8 cellular contexts compared by ENCODE assay signal in the genomic region with DNA sequence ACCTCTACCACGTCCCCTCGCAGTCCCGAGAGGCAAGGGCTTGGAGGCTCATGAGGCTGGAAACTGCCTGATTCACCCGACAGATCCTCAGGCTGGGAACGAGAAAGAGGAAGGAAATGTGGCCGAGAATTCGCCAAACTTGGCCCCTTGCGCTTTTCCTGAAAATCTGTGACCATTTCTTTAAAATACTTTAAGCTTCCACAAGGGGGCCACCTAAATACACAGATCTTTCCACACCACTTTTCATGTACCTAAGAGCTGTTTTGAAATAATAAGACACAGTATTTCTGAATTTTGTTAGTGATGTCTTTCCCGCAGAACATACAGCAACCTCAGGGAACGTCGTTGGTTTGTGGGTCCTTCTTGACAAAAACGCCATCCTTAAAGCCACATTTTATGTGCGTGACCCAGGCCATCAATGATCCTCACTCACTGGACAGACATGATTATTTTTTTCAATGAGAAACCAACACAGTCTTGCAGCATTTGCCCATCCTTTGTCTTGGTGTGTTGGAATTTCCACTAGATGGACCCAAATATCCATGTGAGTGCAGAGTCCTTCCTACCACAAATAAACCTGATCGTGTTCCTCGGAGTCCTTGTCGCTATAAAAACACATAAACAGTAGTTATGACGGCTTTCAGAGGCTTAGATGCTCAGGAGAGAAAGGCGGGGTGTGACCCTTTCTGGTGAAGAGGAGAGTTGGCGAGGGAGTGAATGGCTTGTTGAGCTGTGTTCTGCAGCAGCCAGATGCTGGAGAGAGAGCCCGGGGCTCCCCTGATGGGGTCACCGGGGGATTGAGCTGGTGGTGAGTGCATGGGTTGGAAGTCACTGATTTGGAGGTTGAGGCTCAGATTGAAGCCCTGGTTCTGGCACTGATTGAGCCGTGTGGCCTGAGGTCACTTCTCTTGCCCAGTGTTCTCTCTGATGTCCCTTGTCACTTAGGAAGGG. TPM values are rescaled to one million over a fixed set of nuclear protein-coding genes. Genes with fewer than 3 reads are reported as not detected.
A peak's percentile ranks its signal among the peaks of the same experiment; 100 is the strongest.
DNase-seq lines count a peak whose midpoint lies in the region; ATAC-seq and TF ChIP-seq lines count a peak whose summit lies in the region.

No MANE protein-coding gene starts in this region.

- no peaks in the 10 kb centered on the region for H3K79me2 ChIP-seq in KMS-11 (ENCODE audit: insufficient read depth, low read depth)

- H3K27ac Mint-ChIP-seq in CD4-positive, alpha-beta T cell, result no peak overlapping the region
- H3K27ac Mint-ChIP-seq in activated CD4-positive, alpha-beta T cell treated with anti-CD3 and anti-CD28 coated beads for 36 hours, result no peak overlapping the region

- H3K9me3 Mint-ChIP-seq in CD4-positive, alpha-beta T cell, result no peaks in the 10 kb centered on the region
- no peaks in the 10 kb centered on the region for H3K9me3 Mint-ChIP-seq in activated CD4-positive, alpha-beta T cell treated with anti-CD3 and anti-CD28 coated beads for 36 hours (ENCODE audit: low read depth)

- H2AFZ ChIP-seq in KMS-11 (ENCODE audit: low read depth), result peak overlapping the region; percentile 28; the same call in 1 of the 2 replicates

- intact Hi-C loops in esophagus squamous epithelium (cut with DNase I) (no loop called here), ovary (cut with DNase I) (no loop called here)
- intact Hi-C loops in CD4-positive, alpha-beta T cell (cut with DNase I, micrococcal nuclease), result no loop called here
- intact Hi-C loops in activated CD4-positive, alpha-beta T cell treated with anti-CD3 and anti-CD28 coated beads for 36 hours (cut with DNase I, micrococcal nuclease), result loop anchor here (1.0 to 10.0 kb wide), 4 partner anchors 52 to 1636 kb away; no protein-coding TSS in a partner anchor

- H3K4me1 ChIP-seq in KMS-11 (ENCODE audit: low read depth, poor library complexity, severe bottlenecking), result no peaks in the 10 kb centered on the region
- peaks cover 0 to 8% (median 0%) of the 10 kb centered on the region in 3 donors for H3K4me1 ChIP-seq in esophagus squamous epithelium
- peaks cover 3% of the 10 kb centered on the region for H3K4me1 ChIP-seq in ovary (ENCODE audit: insufficient read depth)

- TF ChIP-seq CTCF in GM10266 (IDR thresholded peaks at IDR 0.05; ENCODE audit: control insufficient read depth, insufficient read depth, low read depth, missing control alignments) (peak; percentile 52), KMS-11 (conservative IDR thresholded peaks at IDR 0.05; ENCODE audit: low read depth, low read length) (peak; percentile 85), RWPE1 (conservative IDR thresholded peaks at IDR 0.05; ENCODE audit: low read depth) (peak; percentile 56), esophagus squamous epithelium (IDR thresholded peaks at IDR 0.05) (peak in 5 of 6 experiments; percentile 30 to 57 (median 49)), ovary (IDR thresholded peaks at IDR 0.05) (peak in 2 of 3 donors; percentile 40 to 57)
- no peak for TF ChIP-seq CTCF in CD4-positive, alpha-beta T cell (IDR thresholded peaks at IDR 0.05)

- H3K36me3 ChIP-seq in KMS-11 (ENCODE audit: insufficient read depth) (no peaks in the 10 kb centered on the region), esophagus squamous epithelium (no peaks in the 10 kb centered on the region), ovary (no peaks in the 10 kb centered on the region)

- H3K27ac ChIP-seq in KMS-11, result no peak overlapping the region
- H3K27ac ChIP-seq in RWPE1, result no peak overlapping the region
- H3K27ac ChIP-seq in esophagus squamous epithelium, result no peak overlapping the region
- no peak overlapping the region for H3K27ac ChIP-seq in ovary
- H3K27ac ChIP-seq in CD4-positive, alpha-beta T cell (ENCODE audit: low read depth, low read length), result no peak overlapping the region

- no peaks in the 10 kb centered on the region for H3K4me1 Mint-ChIP-seq in CD4-positive, alpha-beta T cell (ENCODE audit: low read depth)
- no peaks in the 10 kb centered on the region for H3K4me1 Mint-ChIP-seq in activated CD4-positive, alpha-beta T cell treated with anti-CD3 and anti-CD28 coated beads for 36 hours

- DNase-seq in GM10266 (ENCODE audit: extremely low spot score) (peak; percentile 52), RWPE1 (ENCODE audit: low spot score) (peak; percentile 55), esophagus squamous epithelium (lab: John Stamatoyannopoulos, UW) (no peak), ovary (peak in 3 of 5 donors; percentile 17 to 38 (median 32)), NCI-H446 treated with DMSO at 0.1 percent for 48 hours (lab: John Stamatoyannopoulos, UW) (no peak)
- no peak for DNase-seq in CD4-positive, alpha-beta T cell
- no peak for DNase-seq in activated CD4-positive, alpha-beta T cell treated with anti-CD3 and anti-CD28 coated beads for 36 hours

- H3K36me3 Mint-ChIP-seq in CD4-positive, alpha-beta T cell (ENCODE audit: low read depth), result no peaks in the 10 kb centered on the region
- no peaks in the 10 kb centered on the region for H3K36me3 Mint-ChIP-seq in activated CD4-positive, alpha-beta T cell treated with anti-CD3 and anti-CD28 coated beads for 36 hours (ENCODE audit: low read depth)

- WGBS in esophagus squamous epithelium, 2 donors, result 28 to 41% methylated on average over 15 to 21 of the region's 22 CpGs
- 16 to 19% (median 19%) methylated on average over 21 to 22 of the region's 22 CpGs for WGBS in ovary, 3 donors

- TF ChIP-seq EP300 in ovary (IDR thresholded peaks at IDR 0.05), result no peak

- H4K20me1 ChIP-seq in KMS-11 (ENCODE audit: insufficient read depth), result no peaks in the 10 kb centered on the region

- no peak overlapping the region for H3K4me3 Mint-ChIP-seq in CD4-positive, alpha-beta T cell
- H3K4me3 Mint-ChIP-seq in activated CD4-positive, alpha-beta T cell treated with anti-CD3 and anti-CD28 coated beads for 36 hours, result no peak overlapping the region

- H3K4me2 ChIP-seq in KMS-11, result no peak overlapping the region

- peaks cover 26% of the 10 kb centered on the region for H3K27me3 Mint-ChIP-seq in CD4-positive, alpha-beta T cell
- peaks cover 2% of the 10 kb centered on the region for H3K27me3 Mint-ChIP-seq in activated CD4-positive, alpha-beta T cell treated with anti-CD3 and anti-CD28 coated beads for 36 hours

- no peak overlapping the region for H3K4me3 ChIP-seq in KMS-11 (IDR thresholded peaks at IDR 0.05; ENCODE audit: insufficient read depth, low read depth, low read length)
- no peak overlapping the region for H3K4me3 ChIP-seq in esophagus squamous epithelium
- H3K4me3 ChIP-seq in ovary, result no peak overlapping the region

- H3K9me3 ChIP-seq in esophagus squamous epithelium, result no peaks in the 10 kb centered on the region
- no peaks in the 10 kb centered on the region for H3K9me3 ChIP-seq in ovary
- no peaks in the 10 kb centered on the region for H3K9me3 ChIP-seq in CD4-positive, alpha-beta T cell (ENCODE audit: control insufficient read depth, low read length)

- no peaks in the 10 kb centered on the region for H3K27me3 ChIP-seq in KMS-11 (ENCODE audit: insufficient read depth, low read depth)
- peaks cover 0 to 6% (median 0%) of the 10 kb centered on the region in 4 donors for H3K27me3 ChIP-seq in esophagus squamous epithelium
- H3K27me3 ChIP-seq in ovary, result no peaks in the 10 kb centered on the region
- H3K27me3 ChIP-seq in CD4-positive, alpha-beta T cell (ENCODE audit: control insufficient read depth, insufficient read depth, low read length), result no peaks in the 10 kb centered on the region

- no peak for ATAC-seq in CD4-positive, alpha-beta T cell (ENCODE audit: poor library complexity)
- ATAC-seq in activated CD4-positive, alpha-beta T cell treated with anti-CD3 and anti-CD28 coated beads for 36 hours, result no peak

- POLR2A ChIA-PET in RWPE1 (lab: Yijun Ruan, JAX; ENCODE audit: low non-redundant PET), result no interaction called here
- POLR2A ChIA-PET in CD4-positive, alpha-beta T cell (lab: Charles Lee), result no interaction called here
- POLR2A ChIA-PET in activated CD4-positive, alpha-beta T cell treated with anti-CD3 and anti-CD28 coated beads for 36 hours (lab: Charles Lee), result no interaction called here

- CTCF ChIA-PET in RWPE1 (lab: Yijun Ruan, JAX), result interaction anchor here (0.6 to 1.4 kb wide), 9 partner anchors 10 to 1311 kb away, joined by 3 to 13 read pairs (median 6); no protein-coding TSS in a partner anchor
- CTCF ChIA-PET in CD4-positive, alpha-beta T cell (lab: Charles Lee), result interaction anchor here (1.1 to 1.9 kb wide), 2 partner anchors 22 to 52 kb away, joined by 3 to 5 read pairs; no protein-coding TSS in a partner anchor
- CTCF ChIA-PET in activated CD4-positive, alpha-beta T cell treated with anti-CD3 and anti-CD28 coated beads for 36 hours (lab: Charles Lee), result interaction anchor here (0.6 to 4.9 kb wide), 16 partner anchors 10 to 1637 kb away, joined by 3 to 50 read pairs (median 4); no protein-coding TSS in a partner anchor

- no peak overlapping the region for H3K9ac ChIP-seq in KMS-11

- no peak for TF ChIP-seq POLR2A in esophagus squamous epithelium (IDR thresholded peaks at IDR 0.05)
- TF ChIP-seq POLR2A in ovary (IDR thresholded peaks at IDR 0.05), result no peak

RNA-seq across cellular contexts. Expression of a gene that starts 25.0 kb away (rescaled TPM):
- total RNA-seq in esophagus squamous epithelium (not detected), ovary (under 1 TPM in 2 of 7 donors, not detected in 5; 0.11 to 0.95 TPM)
- polyA plus RNA-seq in ovary, result under 1 TPM in 1 of 2 donors, not detected in 1; 0.42 TPM
- total RNA-seq in CD4-positive, alpha-beta T cell, result not detected
- not detected for total RNA-seq in activated CD4-positive, alpha-beta T cell treated with anti-CD3 and anti-CD28 coated beads for 36 hours

Comparison
In these comparisons a context has a peak if more than half of its experiments do, and no peak if none do; other contexts are left out.
1. DNase-seq: peak in GM10266 (single experiment), RWPE1 (single experiment) and ovary (3 of 5); none in esophagus squamous epithelium (single experiment), NCI-H446 treated with DMSO at 0.1 percent for 48 hours (single experiment), CD4-positive, alpha-beta T cell (0 of 10) and activated CD4-positive, alpha-beta T cell treated with anti-CD3 and anti-CD28 coated beads for 36 hours (single experiment).
2. intact Hi-C loops: an anchor here in activated CD4-positive, alpha-beta T cell treated with anti-CD3 and anti-CD28 coated beads for 36 hours (1.0 to 10.0 kb wide); none called in esophagus squamous epithelium, ovary and CD4-positive, alpha-beta T cell.